18 cellular contexts compared by ENCODE assay signal in the genomic region with DNA sequence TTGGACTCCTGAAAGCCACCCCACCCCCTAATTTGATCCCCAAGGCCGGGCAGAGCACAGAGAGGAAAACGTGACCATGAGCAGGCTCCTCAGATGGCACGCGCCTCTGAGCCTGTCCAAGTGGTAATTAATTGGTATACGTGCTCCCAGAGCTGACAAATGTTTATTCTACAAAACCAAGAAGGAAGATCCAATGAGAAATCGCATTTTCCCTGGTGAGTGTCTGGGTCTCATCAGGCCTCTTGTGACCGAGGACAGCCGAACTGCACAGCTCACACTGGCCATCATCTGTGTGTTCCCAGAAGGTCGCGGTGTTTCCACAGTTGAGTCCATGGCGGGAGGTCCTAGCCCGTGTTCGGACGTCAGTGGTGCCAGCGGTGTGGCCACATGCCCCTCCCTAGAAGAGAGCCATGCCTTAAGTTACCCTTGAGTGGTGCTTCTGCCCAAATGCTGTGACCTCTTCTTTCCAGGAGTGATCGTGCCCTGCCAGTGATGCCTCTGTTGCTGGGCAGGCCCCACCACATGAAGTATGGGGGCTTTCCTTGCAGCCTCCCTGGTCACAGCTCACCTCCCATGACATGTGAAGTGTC.
"Had no signal": no experiment of that assay in that cellular context is flagged by ENCODE, and none has a peak within 500 bp of the region (broad histone marks: within the 10 kb centered on the region; RNA-seq: fewer than 3 reads in every experiment).

No MANE protein-coding gene starts in this region.

- H3K27ac Mint-ChIP-seq: nephron progenitor cell; stimulated activated effector memory CD8-positive, alpha-beta T cell treated with anti-CD3 and anti-CD28 coated beads, Interleukin-12 subunit alpha, Interleukin-12 subunit beta, amount 100 ng/mL, for 72 hours; T-cell had no signal

- H3K4me3 ChIP-seq: body of pancreas, pancreas, tibial artery had no signal

- ATAC-seq: activated naive CD4-positive, alpha-beta T cell treated with anti-CD3 and anti-CD28 coated beads, Interleukin-2, amount 50 U/mL, for 72 hours; body of pancreas; left cardiac atrium; pancreas; stimulated activated effector memory CD8-positive, alpha-beta T cell treated with anti-CD3 and anti-CD28 coated beads, Interleukin-12 subunit alpha, Interleukin-12 subunit beta, amount 100 ng/mL, for 72 hours; T-cell had no signal

- DNase-seq: activated CD4-positive, alpha-beta T cell treated with anti-CD3 and anti-CD28 coated beads for 1 hour; activated effector memory CD4-positive, alpha-beta T cell treated with anti-CD3 and anti-CD28 coated beads, Interleukin-2, amount 50 U/mL, for 16 hours; activated T-cell treated with anti-CD3 and anti-CD28 coated beads, Interleukin-2, amount 50 U/mL, for 1 hour; amniotic stem cell; dermis blood vessel endothelial cell; erythroblast; hippocampal formation; left cardiac atrium; nephron progenitor cell; pancreas; retina; T1000; tibial artery had no signal

- H3K4me1 Mint-ChIP-seq: central memory CD8-positive, alpha-beta T cell; stimulated activated effector memory CD8-positive, alpha-beta T cell treated with anti-CD3 and anti-CD28 coated beads, Interleukin-12 subunit alpha, Interleukin-12 subunit beta, amount 100 ng/mL, for 72 hours; T-cell had no signal

- H3K9me3 Mint-ChIP-seq: central memory CD8-positive, alpha-beta T cell; nephron progenitor cell had no signal

- H3K36me3 Mint-ChIP-seq: activated naive CD4-positive, alpha-beta T cell treated with anti-CD3 and anti-CD28 coated beads, Interleukin-2, amount 50 U/mL, for 72 hours; stimulated activated effector memory CD8-positive, alpha-beta T cell treated with anti-CD3 and anti-CD28 coated beads, Interleukin-12 subunit alpha, Interleukin-12 subunit beta, amount 100 ng/mL, for 72 hours; T-cell had no signal

- H3K36me3 ChIP-seq: pancreas, tibial artery had no signal

- H3K4me3 Mint-ChIP-seq: central memory CD8-positive, alpha-beta T cell; nephron progenitor cell; stimulated activated effector memory CD8-positive, alpha-beta T cell treated with anti-CD3 and anti-CD28 coated beads, Interleukin-12 subunit alpha, Interleukin-12 subunit beta, amount 100 ng/mL, for 72 hours; T-cell had no signal

- H3K9me3 ChIP-seq: body of pancreas, pancreas had no signal

- H3K4me1 ChIP-seq: body of pancreas, pancreas, tibial artery had no signal

- H3K27ac ChIP-seq: body of pancreas, pancreas, tibial artery had no signal

- FAIRE-seq: pancreas had no signal
